In genomic region chr1:241837901-241838300, GRCh38 we compare ENCODE assay signal across 18 cellular contexts. TPM values are rescaled to one million over a fixed set of nuclear protein-coding genes. Genes with fewer than 3 reads are reported as not detected.
DNase-seq lines count a peak whose midpoint lies in the region; ATAC-seq, FAIRE-seq and TF ChIP-seq lines count a peak whose summit lies in the region.
"Had no signal": no experiment of that assay in that cellular context is flagged by ENCODE, and none has a peak within 500 bp of the region (broad histone marks: within the 10 kb centered on the region; RNA-seq: fewer than 3 reads in every experiment).

No MANE protein-coding gene starts in this region.

- H4K8ac ChIP-seq in IMR-90 (ENCODE audit: low read depth in 2 of 2, low read length in 2 of 2): peak overlapping the region; percentile 64 to 87

- 25% methylated on average over 3 of the region's 4 CpGs; no CpG with 5 or more reads in 1 of the 2 experiments for WGBS in IMR-90 (ENCODE audit: extremely low coverage in 2 of 2, insufficient read length in 1 of 2), 2 experiments

- H4K91ac ChIP-seq in IMR-90 (ENCODE audit: insufficient read depth, low read depth, low read length): peak overlapping the region; percentile 85

- intact Hi-C loops in IMR-90 (cut with micrococcal nuclease): loop anchor here (1.0 kb wide), 1 partner anchor 21 kb away; no protein-coding TSS in a partner anchor

- no peaks in the 10 kb centered on the region for H3K36me3 ChIP-seq in IMR-90 (ENCODE audit: control insufficient read depth, insufficient read depth, low read length)
- H3K36me3 ChIP-seq in brain microvascular endothelial cell (replicated peaks): no peaks in the 10 kb centered on the region
- H3K36me3 ChIP-seq in keratinocyte (ENCODE audit: control insufficient read depth in 2 of 2, extremely low read depth in 1 of 2, insufficient read depth in 2 of 2, low read length in 2 of 2): no peaks in the 10 kb centered on the region
- H3K36me3 ChIP-seq: neutrophil, tibial artery had no signal

- H3K27ac ChIP-seq in IMR-90 (ENCODE audit: insufficient read depth, low read length): peak overlapping the region; percentile 99
- H3K27ac ChIP-seq in brain microvascular endothelial cell: peak overlapping the region; percentile 77
- H3K27ac ChIP-seq in keratinocyte (ENCODE audit: control insufficient read depth, insufficient read depth, low read length): no peak overlapping the region
- H3K27ac ChIP-seq: neutrophil, tibial artery had no signal

- H3K56ac ChIP-seq in IMR-90 (ENCODE audit: extremely low read depth, insufficient read depth, low read length): peak overlapping the region; percentile 61; the same call in 1 of the 2 replicates

- peak; percentile 77 for FAIRE-seq in keratinocyte (lab: Jason Lieb, UNC)
- FAIRE-seq: GM12878 had no signal

- H2BK5ac ChIP-seq in IMR-90 (ENCODE audit: low read depth, low read length, poor library complexity, severe bottlenecking): peak overlapping the region; percentile 100

- no peak for TF ChIP-seq POLR2A in IMR-90 (IDR thresholded peaks at IDR 0.05; ENCODE audit: low read depth, low read length)

- H3K14ac ChIP-seq in IMR-90 (replicated peaks; ENCODE audit: low read depth, low read length): peak overlapping the region; percentile 84

- H3K4me3 ChIP-seq in AG04449 (ENCODE audit: low read depth, low read length) (no peak overlapping the region), IMR-90 (ENCODE audit: insufficient read depth, low read depth, low read length) (no peak overlapping the region), brain microvascular endothelial cell (ENCODE audit: low read depth, low read length) (no peak overlapping the region), keratinocyte (ENCODE audit: control insufficient read depth in 2 of 3, extremely low read depth in 1 of 3, insufficient read depth in 2 of 3, low read depth in 1 of 3, low read length in 3 of 3) (no peak overlapping the region)
- H3K4me3 ChIP-seq: GM12878, tibial artery had no signal

- peak overlapping the region; percentile 87; the same call in 1 of the 2 replicates for H3K23ac ChIP-seq in IMR-90 (ENCODE audit: low read depth, low read length)

- CTCF ChIA-PET in AG04449 (lab: Yijun Ruan, JAX): interaction anchor here (0.6 to 4.7 kb wide), 4 partner anchors 9 to 326 kb away, joined by 3 to 46 read pairs (median 6); partner anchors contain the start of genes EXO1 and MAP1LC3C
- CTCF ChIA-PET in IMR-90 (lab: Yijun Ruan, JAX): interaction anchor here (0.7 to 1.4 kb wide), 4 partner anchors 13 to 306 kb away, joined by 3 to 8 read pairs (median 4); partner anchors contain the start of gene KMO

- H4K20me1 ChIP-seq in IMR-90 (ENCODE audit: insufficient read depth, low read length): peaks cover 2% of the 10 kb centered on the region; the same call in 1 of the 2 replicates
- H4K20me1 ChIP-seq in keratinocyte (ENCODE audit: control insufficient read depth, extremely low read depth, insufficient read depth, low read length): no peaks in the 10 kb centered on the region

- no peaks in the 10 kb centered on the region for H3K79me1 ChIP-seq in IMR-90 (ENCODE audit: low read depth in 1 of 2, low read length in 2 of 2)

- TF ChIP-seq CTCF in AG04449 (IDR thresholded peaks at IDR 0.05; ENCODE audit: insufficient read depth, low read length, missing control alignments) (no peak), IMR-90 (conservative IDR thresholded peaks at IDR 0.05; ENCODE audit: low read depth, low read length) (no peak), brain microvascular endothelial cell (IDR thresholded peaks at IDR 0.05; ENCODE audit: low read depth, low read length, missing control alignments) (no peak), keratinocyte (optimal IDR thresholded peaks at IDR 0.05 in 1 of 3, IDR thresholded peaks at IDR 0.05 in 1 of 3, conservative IDR thresholded peaks at IDR 0.05 in 1 of 3; ENCODE audit: extremely low read depth in 1 of 3, insufficient read depth in 2 of 3, low read length in 3 of 3) (no peak)

- dilution Hi-C loops in IMR-90 (cut with HindIII; ENCODE audit: low sequenced_read_pairs, unreplicated experiment) (no loop called here), keratinocyte (cut with MboI; ENCODE audit: extremely low pct_ligation_motif_present, low sequenced_read_pairs) (loop anchor here (25.0 kb wide), 1 partner anchor 226 kb away; no protein-coding TSS in a partner anchor)

- H3K4me1 ChIP-seq in IMR-90 (ENCODE audit: control insufficient read depth, insufficient read depth, low read length) (peaks cover 14% of the 10 kb centered on the region), keratinocyte (ENCODE audit: control insufficient read depth, extremely low read depth, insufficient read depth, low read length) (peaks cover 29% of the 10 kb centered on the region)
- H3K4me1 ChIP-seq: tibial artery had no signal

- DNase-seq in AG04449 (ENCODE audit: low read depth, low spot score) (peak; percentile 83), IMR-90 (peak; percentile 98), brain microvascular endothelial cell (peak; percentile 92), keratinocyte (ENCODE audit: low read depth, low spot score) (no peak), NCI-H345 treated with DMSO at 0.1 percent for 48 hours (lab: John Stamatoyannopoulos, UW; ENCODE audit: unreplicated experiment) (no peak), NOMO-1 treated with dmso at 0.1 percent for 144 hours (lab: John Stamatoyannopoulos, UW; ENCODE audit: unreplicated experiment) (no peak), HK-2 (ENCODE audit: unreplicated experiment) (no peak)
- DNase-seq: activated CD4-positive, alpha-beta T cell treated with anti-CD3 and anti-CD28 coated beads, Interleukin-2, amount 10 ng/mL, durations not matched to agents 24 days and 14 days; activated T-cell treated with anti-CD3 and anti-CD28 coated beads, Interleukin-2, amount 50 U/mL, for 72 hours; AML-193; anterior cingulate cortex; DMS79; stimulated activated CD4-positive, alpha-beta T cell treated with anti-CD3 and anti-CD28 coated beads, Interleukin-12 subunit alpha, Interleukin-12 subunit beta, amount 100 ng/mL, for 4 hours; T-helper 1 cell; tibial artery had no signal

- H2AFZ ChIP-seq in IMR-90 (replicated peaks; ENCODE audit: low read length, poor library complexity) (no peak overlapping the region), keratinocyte (ENCODE audit: control insufficient read depth, low read length) (no peak overlapping the region)

- H3K9me1 ChIP-seq in IMR-90 (ENCODE audit: insufficient read depth, low read length): peaks cover 7% of the 10 kb centered on the region
- H3K9me1 ChIP-seq in keratinocyte (ENCODE audit: control insufficient read depth, extremely low read depth, insufficient read depth, low read length): no peaks in the 10 kb centered on the region

- H2AK9ac ChIP-seq in IMR-90 (replicated peaks; ENCODE audit: low read depth, low read length, poor library complexity): no peak overlapping the region

- no TSS peak for BruUV-seq in IMR-90 (replicated peaks; lab: Mats Ljungman, UMichigan)

- ATAC-seq in IMR-90 (ENCODE audit: low read depth) (peak; percentile 94), GM18868 (IDR thresholded peaks at IDR 0.05; ENCODE audit: unreplicated experiment) (no peak)
- ATAC-seq: activated T-cell treated with anti-CD3 and anti-CD28 coated beads, Interleukin-2, amount 50 U/mL, for 72 hours; GM12878 had no signal

- H3K4me2 ChIP-seq in IMR-90 (ENCODE audit: low read depth, low read length): peak overlapping the region; percentile 78; the same call in 1 of the 2 replicates
- peak overlapping the region; percentile 33 for H3K4me2 ChIP-seq in keratinocyte (ENCODE audit: control insufficient read depth, extremely low read depth, insufficient read depth, low read depth, low read length)

- H2BK20ac ChIP-seq in IMR-90 (ENCODE audit: low read depth, low read length): peak overlapping the region; percentile 99

- peak overlapping the region; percentile 88; the same call in 2 of the 3 replicates for H2BK15ac ChIP-seq in IMR-90 (ENCODE audit: low read depth, low read length)

- no peaks in the 10 kb centered on the region for H3K79me2 ChIP-seq in keratinocyte (ENCODE audit: control insufficient read depth, insufficient read depth, low read length)

- no peak for TF ChIP-seq RAD21 in IMR-90 (IDR thresholded peaks at IDR 0.05; ENCODE audit: low read length)

- peak overlapping the region; percentile 84; the same call in 1 of the 2 replicates for H2AK5ac ChIP-seq in IMR-90 (ENCODE audit: low read depth, low read length)

- in situ Hi-C loops in IMR-90 (cut with MboI; ENCODE audit: low sequenced_read_pairs) (loop anchor here (5.0 kb wide), 2 partner anchors 226 to 316 kb away; no protein-coding TSS in a partner anchor), brain microvascular endothelial cell (cut with HindIII; ENCODE audit: low pct_ligation_motif_present, low sequenced_read_pairs) (loop anchor here (25.0 kb wide), 1 partner anchor 301 kb away; the partner anchor contains the start of gene KMO)

- H3K4ac ChIP-seq in IMR-90 (ENCODE audit: low read depth, low read length): peak overlapping the region; percentile 90; the same call in 1 of the 2 replicates

- H3K18ac ChIP-seq in IMR-90 (ENCODE audit: low read depth, low read length): peak overlapping the region; percentile 95

- H3K9ac ChIP-seq in IMR-90 (ENCODE audit: low read depth, low read length): no peak overlapping the region
- H3K9ac ChIP-seq in keratinocyte (ENCODE audit: control insufficient read depth, extremely low read depth, insufficient read depth, low read length): no peak overlapping the region

- no peaks in the 10 kb centered on the region for H3K9me3 ChIP-seq in IMR-90 (ENCODE audit: control insufficient read depth, insufficient read depth, low read length)
- H3K9me3 ChIP-seq in keratinocyte (ENCODE audit: control insufficient read depth, low read depth, low read length): no peaks in the 10 kb centered on the region
- H3K9me3 ChIP-seq: neutrophil, tibial artery had no signal

- POLR2A ChIA-PET in AG04449 (lab: Yijun Ruan, JAX): interaction anchor here (0.6 to 1.3 kb wide), 3 partner anchors 10 to 230 kb away, joined by 3 to 5 read pairs (median 4); partner anchors contain the start of gene EXO1
- POLR2A ChIA-PET in IMR-90 (lab: Charles Lee; ENCODE audit: unreplicated experiment): no interaction called here

- H2BK120ac ChIP-seq in IMR-90 (ENCODE audit: low read depth, low read length): peak overlapping the region; percentile 99

- H4K5ac ChIP-seq in IMR-90 (ENCODE audit: low read depth, low read length): peak overlapping the region; percentile 87; the same call in 1 of the 2 replicates

- H3K27me3 ChIP-seq in IMR-90 (ENCODE audit: control insufficient read depth, insufficient read depth, low read length) (no peaks in the 10 kb centered on the region), brain microvascular endothelial cell (replicated peaks) (no peaks in the 10 kb centered on the region), keratinocyte (ENCODE audit: control insufficient read depth, extremely low read depth, insufficient read depth, low read length) (no peaks in the 10 kb centered on the region)
- H3K27me3 ChIP-seq: tibial artery had no signal

RNA-seq across cellular contexts. Expression of gene EXO1, which starts 10.1 kb away (rescaled TPM):
- total RNA-seq in IMR-90 (2012; rRNA removed): 12.9 and 18.9 TPM in 2 replicates
- 3.9 and 5.1 TPM in 2 replicates for polyA plus RNA-seq in IMR-90 (2012; rRNA removed)
- 1.7 and 2.8 TPM in 2 replicates for polyA plus RNA-seq in IMR-90 (2012; cell fraction: cytosol; rRNA removed)
- polyA plus RNA-seq in IMR-90 (2012; cell fraction: nucleus; rRNA removed; ENCODE audit: low replicate concordance): 1.7 and 4.0 TPM in 2 replicates
- polyA plus RNA-seq in keratinocyte: 0.84 to 6.5 TPM (median 5.4 TPM) in 3 replicates
- 0.15 TPM for polyA plus RNA-seq in keratinocyte (2011; ENCODE audit: low read depth)
- polyA plus RNA-seq in keratinocyte (2011; cell fraction: cytosol; rRNA removed): 1.2 and 2.0 TPM in 2 replicates
- polyA plus RNA-seq in keratinocyte (2011; cell fraction: nucleus; rRNA removed): 1.1 and 1.2 TPM in 2 replicates
- polyA plus RNA-seq in keratinocyte (2012; ENCODE audit: low replicate concordance): 0.18 and 5.8 TPM in 2 replicates
- 1.4 to 9.7 TPM (median 2.6 TPM) in 3 replicates for polyA minus RNA-seq in keratinocyte
- 4.2 TPM for polyA minus RNA-seq in keratinocyte (2011; cell fraction: cytosol; rRNA and poly(A)+ RNA removed)
- polyA minus RNA-seq in keratinocyte (2011; cell fraction: nucleus; rRNA and poly(A)+ RNA removed): 1.8 and 3.0 TPM in 2 replicates

Comparison
In these comparisons a context has a peak if more than half of its experiments do, and no peak if none do; other contexts are left out.
1. DNase-seq: peak in AG04449 (single experiment), IMR-90 (single experiment) and brain microvascular endothelial cell (single experiment); none in keratinocyte (single experiment), NCI-H345 treated with DMSO at 0.1 percent for 48 hours (single experiment), NOMO-1 treated with dmso at 0.1 percent for 144 hours (single experiment) and HK-2 (single experiment).